Comparison of ENCODE assay signal across 1 cellular context in the genomic region with DNA sequence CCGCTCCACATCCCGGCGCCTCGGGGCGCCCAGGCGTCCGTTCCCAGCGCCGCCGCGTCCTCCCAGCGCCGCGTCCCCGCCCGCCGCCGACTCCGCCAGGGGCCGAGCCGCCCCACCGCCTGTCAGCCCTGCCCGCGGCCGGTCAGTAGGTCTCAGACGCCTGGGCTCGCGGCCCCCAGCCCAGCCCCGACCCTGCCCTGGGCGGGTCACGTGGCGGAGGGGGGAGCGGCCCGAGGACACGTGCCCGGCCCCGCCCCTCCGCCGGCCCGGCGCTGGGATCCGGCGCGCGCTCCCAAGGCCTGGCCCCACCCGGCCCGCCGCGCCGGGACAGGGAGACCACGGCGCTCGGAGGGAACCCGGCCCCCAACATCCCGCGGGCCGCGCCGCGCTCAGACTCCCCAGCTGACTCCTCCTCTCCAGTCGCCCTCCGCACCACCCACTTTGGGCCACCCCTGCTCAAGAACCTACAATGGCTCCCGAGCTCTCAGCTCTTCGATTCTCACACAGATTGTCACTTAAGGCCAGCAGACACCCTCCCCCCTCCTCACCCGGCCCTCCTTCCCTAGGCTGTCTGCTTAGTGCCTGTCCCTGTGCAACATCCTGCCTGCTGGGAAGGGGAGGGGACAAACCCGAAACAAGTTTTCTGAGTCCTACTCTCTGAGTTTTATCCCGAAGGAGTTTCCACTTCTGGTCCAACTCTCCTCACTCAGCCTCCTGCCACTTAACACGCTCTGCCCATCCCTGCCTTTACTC.
TF ChIP-seq lines count a peak whose summit lies in the region.

A gene with protein sequence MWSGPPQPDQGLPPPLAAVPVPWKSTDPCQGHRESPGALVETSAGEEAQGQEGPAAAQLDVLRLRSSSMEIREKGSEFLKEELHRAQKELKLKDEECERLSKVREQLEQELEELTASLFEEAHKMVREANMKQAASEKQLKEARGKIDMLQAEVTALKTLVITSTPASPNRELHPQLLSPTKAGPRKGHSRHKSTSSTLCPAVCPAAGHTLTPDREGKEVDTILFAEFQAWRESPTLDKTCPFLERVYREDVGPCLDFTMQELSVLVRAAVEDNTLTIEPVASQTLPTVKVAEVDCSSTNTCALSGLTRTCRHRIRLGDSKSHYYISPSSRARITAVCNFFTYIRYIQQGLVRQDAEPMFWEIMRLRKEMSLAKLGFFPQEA (minus strand): TSS at position 210 of the 753 bp plus-strand sequence. CDS start 199 bp downstream, at position 11.

TF ChIP-seq in K562, 482 proteins besides CTCF, POLR2A, EP300 and RAD21 (continued from another document and continues in another):
- TF ChIP-seq, protein P1, sequence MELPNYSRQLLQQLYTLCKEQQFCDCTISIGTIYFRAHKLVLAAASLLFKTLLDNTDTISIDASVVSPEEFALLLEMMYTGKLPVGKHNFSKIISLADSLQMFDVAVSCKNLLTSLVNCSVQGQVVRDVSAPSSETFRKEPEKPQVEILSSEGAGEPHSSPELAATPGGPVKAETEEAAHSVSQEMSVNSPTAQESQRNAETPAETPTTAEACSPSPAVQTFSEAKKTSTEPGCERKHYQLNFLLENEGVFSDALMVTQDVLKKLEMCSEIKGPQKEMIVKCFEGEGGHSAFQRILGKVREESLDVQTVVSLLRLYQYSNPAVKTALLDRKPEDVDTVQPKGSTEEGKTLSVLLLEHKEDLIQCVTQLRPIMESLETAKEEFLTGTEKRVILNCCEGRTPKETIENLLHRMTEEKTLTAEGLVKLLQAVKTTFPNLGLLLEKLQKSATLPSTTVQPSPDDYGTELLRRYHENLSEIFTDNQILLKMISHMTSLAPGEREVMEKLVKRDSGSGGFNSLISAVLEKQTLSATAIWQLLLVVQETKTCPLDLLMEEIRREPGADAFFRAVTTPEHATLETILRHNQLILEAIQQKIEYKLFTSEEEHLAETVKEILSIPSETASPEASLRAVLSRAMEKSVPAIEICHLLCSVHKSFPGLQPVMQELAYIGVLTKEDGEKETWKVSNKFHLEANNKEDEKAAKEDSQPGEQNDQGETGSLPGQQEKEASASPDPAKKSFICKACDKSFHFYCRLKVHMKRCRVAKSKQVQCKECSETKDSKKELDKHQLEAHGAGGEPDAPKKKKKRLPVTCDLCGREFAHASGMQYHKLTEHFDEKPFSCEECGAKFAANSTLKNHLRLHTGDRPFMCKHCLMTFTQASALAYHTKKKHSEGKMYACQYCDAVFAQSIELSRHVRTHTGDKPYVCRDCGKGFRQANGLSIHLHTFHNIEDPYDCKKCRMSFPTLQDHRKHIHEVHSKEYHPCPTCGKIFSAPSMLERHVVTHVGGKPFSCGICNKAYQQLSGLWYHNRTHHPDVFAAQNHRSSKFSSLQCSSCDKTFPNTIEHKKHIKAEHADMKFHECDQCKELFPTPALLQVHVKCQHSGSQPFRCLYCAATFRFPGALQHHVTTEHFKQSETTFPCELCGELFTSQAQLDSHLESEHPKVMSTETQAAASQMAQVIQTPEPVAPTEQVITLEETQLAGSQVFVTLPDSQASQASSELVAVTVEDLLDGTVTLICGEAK (IDR thresholded peaks at IDR 0.05), result peak; percentile 44; the same call in 1 of the 2 replicates
- TF ChIP-seq, protein P1 (CRISPR knock-in tag; IDR thresholded peaks at IDR 0.05), result no peak
- no peak for TF ChIP-seq RAD51 (IDR thresholded peaks at IDR 0.05; ENCODE audit: borderline replicate concordance, low read depth)
- TF ChIP-seq CEBPG (CRISPR knock-in tag; IDR thresholded peaks at IDR 0.05), result no peak
- TF ChIP-seq CEBPG (tag; conservative IDR thresholded peaks at IDR 0.05 in 1 of 2, IDR thresholded peaks at IDR 0.05 in 1 of 2), result no peak
- TF ChIP-seq KLF1 (tag; IDR thresholded peaks at IDR 0.05), result peak; percentile 42; the same call in 1 of the 2 replicates
- TF ChIP-seq DDX20 (tag; IDR thresholded peaks at IDR 0.05; ENCODE audit: low read depth), result no peak
- TF ChIP-seq HDAC1 (IDR thresholded peaks at IDR 0.05), result peak; percentile 78 to 82; a peak in 3 of 4 replicates
- TF ChIP-seq HNRNPH1 (optimal IDR thresholded peaks at IDR 0.05; ENCODE audit: low read depth, low read length), result no peak
- TF ChIP-seq RFX1 (IDR thresholded peaks at IDR 0.05), result no peak
- TF ChIP-seq, protein P2, sequence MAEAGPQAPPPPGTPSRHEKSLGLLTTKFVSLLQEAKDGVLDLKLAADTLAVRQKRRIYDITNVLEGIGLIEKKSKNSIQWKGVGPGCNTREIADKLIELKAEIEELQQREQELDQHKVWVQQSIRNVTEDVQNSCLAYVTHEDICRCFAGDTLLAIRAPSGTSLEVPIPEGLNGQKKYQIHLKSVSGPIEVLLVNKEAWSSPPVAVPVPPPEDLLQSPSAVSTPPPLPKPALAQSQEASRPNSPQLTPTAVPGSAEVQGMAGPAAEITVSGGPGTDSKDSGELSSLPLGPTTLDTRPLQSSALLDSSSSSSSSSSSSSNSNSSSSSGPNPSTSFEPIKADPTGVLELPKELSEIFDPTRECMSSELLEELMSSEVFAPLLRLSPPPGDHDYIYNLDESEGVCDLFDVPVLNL (CRISPR knock-in tag; IDR thresholded peaks at IDR 0.05; ENCODE audit: low read depth), result no peak
- TF ChIP-seq C11orf30 (IDR thresholded peaks at IDR 0.05; ENCODE audit: low read depth), result no peak
- peak; percentile 59 for TF ChIP-seq ZFX (CRISPR knock-in tag; IDR thresholded peaks at IDR 0.05)
- TF ChIP-seq MEF2A (IDR thresholded peaks at IDR 0.05; ENCODE audit: control insufficient read depth, low read depth, low read length), result no peak
- no peak for TF ChIP-seq SMAD2 (IDR thresholded peaks at IDR 0.05; ENCODE audit: low read depth, low read length)
- TF ChIP-seq ZBTB2 (IDR thresholded peaks at IDR 0.05), result no peak
- TF ChIP-seq ATF7 (IDR thresholded peaks at IDR 0.05), result 0 out of 2 replicates have a peak, but pooled peaks have one; percentile 14
- no peak for TF ChIP-seq THAP7 (CRISPR knock-in tag; IDR thresholded peaks at IDR 0.05)
- TF ChIP-seq SAFB (IDR thresholded peaks at IDR 0.05; ENCODE audit: borderline replicate concordance, low read depth, low read length), result no peak
- 0 out of 2 replicates have a peak, but pooled peaks have one; percentile 13 for TF ChIP-seq ESRRA (IDR thresholded peaks at IDR 0.05; ENCODE audit: borderline replicate concordance, low read depth)
- TF ChIP-seq CHD7 (IDR thresholded peaks at IDR 0.05; ENCODE audit: low read depth, low read length), result no peak
